In genomic region chr3:144098691-144099090, GRCh38 we compare ENCODE assay signal across 1 cellular context.
TF ChIP-seq lines count a peak whose summit lies in the region.

No MANE protein-coding gene starts in this region.

TF ChIP-seq in H1, 55 proteins besides CTCF, POLR2A, EP300 and RAD21:
- no peak for TF ChIP-seq RXRA (IDR thresholded peaks at IDR 0.05; ENCODE audit: insufficient read depth, low read depth, low read length)
- TF ChIP-seq MAFK (IDR thresholded peaks at IDR 0.05; ENCODE audit: low read depth, low read length): no peak
- no peak for TF ChIP-seq CTBP2 (IDR thresholded peaks at IDR 0.05; ENCODE audit: borderline replicate concordance, insufficient read depth, insufficient read length, low read length)
- no peak for TF ChIP-seq EGR1 (IDR thresholded peaks at IDR 0.05; ENCODE audit: borderline replicate concordance, low read depth, low read length)
- TF ChIP-seq, protein P1, sequence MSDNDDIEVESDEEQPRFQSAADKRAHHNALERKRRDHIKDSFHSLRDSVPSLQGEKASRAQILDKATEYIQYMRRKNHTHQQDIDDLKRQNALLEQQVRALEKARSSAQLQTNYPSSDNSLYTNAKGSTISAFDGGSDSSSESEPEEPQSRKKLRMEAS (IDR thresholded peaks at IDR 0.05): no peak
- TF ChIP-seq HDAC2 (IDR thresholded peaks at IDR 0.05; ENCODE audit: borderline replicate concordance in 1 of 2, low read depth in 2 of 2, low read length in 2 of 2): no peak
- TF ChIP-seq JUN (IDR thresholded peaks at IDR 0.05; ENCODE audit: low read depth, low read length): no peak
- no peak for TF ChIP-seq CHD1 (IDR thresholded peaks at IDR 0.05; ENCODE audit: low read depth, low read length)
- no peak for TF ChIP-seq EZH2 (IDR thresholded peaks at IDR 0.05; ENCODE audit: low read depth, low read length, severe bottlenecking)
- no peak for TF ChIP-seq SP1 (IDR thresholded peaks at IDR 0.05; ENCODE audit: low read depth, low read length)
